8 cellular contexts compared by ENCODE assay signal in genomic region chr1:150560986-150561829, GRCh38. TPM values are rescaled to one million over a fixed set of nuclear protein-coding genes. Genes with fewer than 3 reads are reported as not detected.
DNase-seq lines count a peak whose midpoint lies in the region; TF ChIP-seq lines count a peak whose summit lies in the region.

No MANE protein-coding gene starts in this region.

- in situ Hi-C loops in GM23248 (cut with MboI) = loop anchor here (10.0 kb wide), 1 partner anchor 254 kb away; no protein-coding TSS in a partner anchor
- in situ Hi-C loops in astrocyte of the cerebellum (cut with HindIII; ENCODE audit: low sequenced_read_pairs) = no loop called here

- peak overlapping the region; percentile 98 for H3K9ac ChIP-seq in GM23248
- H3K9ac ChIP-seq in rectal smooth muscle tissue (ENCODE audit: low read length) = peak overlapping the region; percentile 95

- peak overlapping the region; percentile 100 for H3K27ac ChIP-seq in GM23248
- peak overlapping the region; percentile 100 for H3K27ac ChIP-seq in rectal smooth muscle tissue (ENCODE audit: low read depth, low read length)
- H3K27ac ChIP-seq in vagina = peak overlapping the region; percentile 100

- H3K4me3 Mint-ChIP-seq in Caco-2 (ENCODE audit: unreplicated experiment) = peak overlapping the region; percentile 80
- peak overlapping the region; percentile 99 for H3K4me3 Mint-ChIP-seq in T-helper 2 cell treated with Interferon-gamma antibody and Interleukin-4, amounts not matched to agents 5 μg/mL and 100 μg/mL, for 36 hours

- no peaks in the 10 kb centered on the region for H3K9me3 Mint-ChIP-seq in Caco-2 (ENCODE audit: unreplicated experiment)
- no peaks in the 10 kb centered on the region for H3K9me3 Mint-ChIP-seq in T-helper 2 cell treated with Interferon-gamma antibody and Interleukin-4, amounts not matched to agents 5 μg/mL and 100 μg/mL, for 36 hours

- DNase-seq in Caco-2 (peak; percentile 97), GM23248 (peak; percentile 98), NCI-H146 treated with DMSO at 0.1 percent for 48 hours (lab: John Stamatoyannopoulos, UW; ENCODE audit: unreplicated experiment) (peak; percentile 75), astrocyte of the cerebellum (ENCODE audit: low read depth) (peak; percentile 98), hepatic stellate cell (ENCODE audit: low spot score) (peak; percentile 96), vagina (ENCODE audit: extremely low spot score in 2 of 2) (peak in 1 of 2 donors; percentile 99)
- DNase-seq in T-helper 2 cell treated with Interferon-gamma antibody and Interleukin-4, amounts not matched to agents 5 μg/mL and 100 μg/mL, for 36 hours (ENCODE audit: low spot score) = peak; percentile 83

- peak overlapping the region; percentile 58; the same call in 1 of the 2 replicates for H2AFZ ChIP-seq in GM23248

- H3K36me3 Mint-ChIP-seq in Caco-2 (ENCODE audit: insufficient read depth, unreplicated experiment) = peaks cover 40% of the 10 kb centered on the region
- H3K36me3 Mint-ChIP-seq in T-helper 2 cell treated with Interferon-gamma antibody and Interleukin-4, amounts not matched to agents 5 μg/mL and 100 μg/mL, for 36 hours (ENCODE audit: low read depth) = peaks cover 9% of the 10 kb centered on the region

- TSS peak; percentile 52 for BruUV-seq in Caco-2 (replicated peaks; lab: Mats Ljungman, UMichigan)

- H3K79me2 ChIP-seq in GM23248 (ENCODE audit: insufficient read depth) = peaks cover 29% of the 10 kb centered on the region

- intact Hi-C loops in Caco-2 (cut with micrococcal nuclease; ENCODE audit: unreplicated experiment) = loop anchor here (1.0 to 10.0 kb wide), 5 partner anchors 9 to 444 kb away; partner anchors contain the start of genes CERS2, GOLPH3L, MINDY1 and PRUNE1
- intact Hi-C loops in vagina (cut with DNase I) = loop anchor here (5.0 kb wide), 1 partner anchor 66 kb away; the partner anchor contains the start of gene ENSA

- H3K4me1 Mint-ChIP-seq in Caco-2 (ENCODE audit: low read depth, unreplicated experiment) = peaks cover 27% of the 10 kb centered on the region
- peaks cover 46% of the 10 kb centered on the region for H3K4me1 Mint-ChIP-seq in T-helper 2 cell treated with Interferon-gamma antibody and Interleukin-4, amounts not matched to agents 5 μg/mL and 100 μg/mL, for 36 hours (ENCODE audit: low read depth)

- H3K4me1 ChIP-seq in Caco-2 = peaks cover 29% of the 10 kb centered on the region
- peaks cover 40% of the 10 kb centered on the region for H3K4me1 ChIP-seq in GM23248 (ENCODE audit: insufficient read depth)
- H3K4me1 ChIP-seq in rectal smooth muscle tissue (ENCODE audit: control insufficient read depth, insufficient read depth, low read length) = peaks cover 43% of the 10 kb centered on the region
- peaks cover 77% of the 10 kb centered on the region for H3K4me1 ChIP-seq in vagina

- WGBS in GM23248 (ENCODE audit: low coverage in 1 of 2, low lambda C conversion rate in 2 of 2, missing lambda C conversion rate in 2 of 2), 2 experiments = 0 to 1% methylated on average over 41 to 42 of the region's 42 CpGs

- no peaks in the 10 kb centered on the region for H3K27me3 Mint-ChIP-seq in Caco-2 (ENCODE audit: insufficient read depth, unreplicated experiment)
- H3K27me3 Mint-ChIP-seq in T-helper 2 cell treated with Interferon-gamma antibody and Interleukin-4, amounts not matched to agents 5 μg/mL and 100 μg/mL, for 36 hours (ENCODE audit: low read depth) = no peaks in the 10 kb centered on the region

- peak in 1 of 2 donors; percentile 88 for TF ChIP-seq POLR2A in vagina (IDR thresholded peaks at IDR 0.05)

- no peaks in the 10 kb centered on the region for H3K9me3 ChIP-seq in Caco-2
- no peaks in the 10 kb centered on the region for H3K9me3 ChIP-seq in GM23248 (ENCODE audit: low read depth)
- H3K9me3 ChIP-seq in vagina = no peaks in the 10 kb centered on the region

- H3K9me2 ChIP-seq in GM23248 (ENCODE audit: insufficient read depth) = no peaks in the 10 kb centered on the region

- TF ChIP-seq CTCF in Caco-2 (IDR thresholded peaks at IDR 0.05; ENCODE audit: insufficient read depth in 1 of 2, low read depth in 1 of 2, low read length in 1 of 2, severe bottlenecking in 1 of 2, unreplicated experiment in 1 of 2) (peak; percentile 86 to 88), astrocyte of the cerebellum (IDR thresholded peaks at IDR 0.05; ENCODE audit: low read depth, low read length, missing control alignments) (peak; percentile 92), vagina (IDR thresholded peaks at IDR 0.05) (peak; percentile 47 to 84 (median 69))

- H3K27me3 ChIP-seq in Caco-2 (replicated peaks; ENCODE audit: control insufficient read depth, insufficient read depth, low read length) (no peaks in the 10 kb centered on the region), GM23248 (replicated peaks; ENCODE audit: insufficient read depth) (no peaks in the 10 kb centered on the region), rectal smooth muscle tissue (ENCODE audit: control insufficient read depth, insufficient read depth, low read length) (no peaks in the 10 kb centered on the region), vagina (no peaks in the 10 kb centered on the region)

- peaks cover 45% of the 10 kb centered on the region for H3F3A ChIP-seq in GM23248 (ENCODE audit: insufficient read depth)

- H3K36me3 ChIP-seq in Caco-2 (ENCODE audit: control insufficient read depth, insufficient read depth, low read length) (no peaks in the 10 kb centered on the region; the same call in 1 of the 2 replicates), GM23248 (ENCODE audit: low read depth) (no peaks in the 10 kb centered on the region), rectal smooth muscle tissue (ENCODE audit: control insufficient read depth, insufficient read depth, low read length) (no peaks in the 10 kb centered on the region), vagina (peaks cover 0 to 12% of the 10 kb centered on the region in 2 donors)

- peak overlapping the region; percentile 46 for H3K4me3 ChIP-seq in Caco-2 (ENCODE audit: low read depth, low read length)
- H3K4me3 ChIP-seq in GM23248 = peak overlapping the region; percentile 77
- H3K4me3 ChIP-seq in astrocyte of the cerebellum (ENCODE audit: low read depth, low read length) = peak overlapping the region; percentile 50
- H3K4me3 ChIP-seq in rectal smooth muscle tissue (ENCODE audit: low read length) = peak overlapping the region; percentile 86
- H3K4me3 ChIP-seq in vagina = peak overlapping the region; percentile 48 to 72

- H4K20me1 ChIP-seq in GM23248 (ENCODE audit: insufficient read depth) = no peaks in the 10 kb centered on the region

- POLR2A ChIA-PET in Caco-2 (lab: Charles Lee) = interaction anchor here (0.5 to 5.6 kb wide), 10 partner anchors 10 to 315 kb away, joined by 3 to 152 read pairs (median 6); partner anchors contain the start of genes ADAMTSL4, ARNT, ENSA and GOLPH3L

- CTCF ChIA-PET in Caco-2 (lab: Charles Lee) = interaction anchor here (0.5 to 6.2 kb wide), 24 partner anchors 8 to 361 kb away, joined by 3 to 51 read pairs (median 5); partner anchors contain the start of genes ADAMTSL4, ENSA, FALEC and GOLPH3L

- peak overlapping the region; percentile 97 for H3K4me2 ChIP-seq in GM23248 (ENCODE audit: unreplicated experiment)

- H3K27ac Mint-ChIP-seq in Caco-2 (ENCODE audit: unreplicated experiment) = peak overlapping the region; percentile 95
- peak overlapping the region; percentile 100 for H3K27ac Mint-ChIP-seq in T-helper 2 cell treated with Interferon-gamma antibody and Interleukin-4, amounts not matched to agents 5 μg/mL and 100 μg/mL, for 36 hours

RNA-seq across cellular contexts. Expression of gene ADAMTSL4, which starts 12.0 kb away (rescaled TPM):
- 16.1 and 17.6 TPM in 2 replicates for total RNA-seq in Caco-2 (2022)
- total RNA-seq in GM23248 (2014; rRNA removed; shearing (Covaris generic)) = 27.6 and 27.9 TPM in 2 replicates
- polyA plus RNA-seq in GM23248 (2016; fragmentation: Nextera tagmentation; extraction: Ambion mirVana) = 45.4 TPM in 2 replicates
- 64.6 TPM for total RNA-seq in vagina

RNA-seq across cellular contexts. Expression of gene MCL1, which starts 18.2 kb away (rescaled TPM):
- total RNA-seq in Caco-2 (2022) (130 and 134 TPM in 2 replicates), vagina (181 TPM)
- total RNA-seq in GM23248 (2014; rRNA removed; shearing (Covaris generic)) = 307 and 310 TPM in 2 replicates
- polyA plus RNA-seq in GM23248 (2016; fragmentation: Nextera tagmentation; extraction: Ambion mirVana) = 79.0 and 84.7 TPM in 2 replicates

RNA-seq across cellular contexts. Expression of gene FALEC, which starts 45.7 kb away (rescaled TPM):
- total RNA-seq in Caco-2 (2022) = 0.59 and 0.63 TPM in 2 replicates
- total RNA-seq in GM23248 (2014; rRNA removed; shearing (Covaris generic)) = not detected in 2 replicates
- polyA plus RNA-seq in GM23248 (2016; fragmentation: Nextera tagmentation; extraction: Ambion mirVana) = 0.49 and 0.71 TPM in 2 replicates
- not detected for total RNA-seq in vagina

RNA-seq across cellular contexts. Expression of gene ECM1, which starts 53.3 kb away (rescaled TPM):
- total RNA-seq in Caco-2 (2022) (0.95 and 2.4 TPM in 2 replicates), vagina (130 TPM)
- total RNA-seq in GM23248 (2014; rRNA removed; shearing (Covaris generic)) = 133 and 160 TPM in 2 replicates
- 282 and 291 TPM in 2 replicates for polyA plus RNA-seq in GM23248 (2016; fragmentation: Nextera tagmentation; extraction: Ambion mirVana)
